ENCODE assay signal across 21 cellular contexts in genomic region chr2:98482362-98482761, GRCh38. TPM values are rescaled to one million over a fixed set of nuclear protein-coding genes. Genes with fewer than 3 reads are reported as not detected.
DNase-seq lines count a peak whose midpoint lies in the region; ATAC-seq and TF ChIP-seq lines count a peak whose summit lies in the region.
"Had no signal": no experiment of that assay in that cellular context is flagged by ENCODE, and none has a peak within 500 bp of the region (broad histone marks: within the 10 kb centered on the region; RNA-seq: fewer than 3 reads in every experiment).

No MANE protein-coding gene starts in this region.

- H3K27me3 ChIP-seq in CD8-positive, alpha-beta T cell (ENCODE audit: insufficient read depth, low read length), result no peaks in the 10 kb centered on the region
- H3K27me3 ChIP-seq in gastrocnemius medialis, result no peaks in the 10 kb centered on the region
- H3K27me3 ChIP-seq: adrenal gland, BLaER1, cardiac muscle cell, gastroesophageal sphincter, uterus had no signal

- peak overlapping the region; percentile 80 for H3K27ac Mint-ChIP-seq in T-helper 2 cell treated with Interferon-gamma antibody and Interleukin-4, amounts not matched to agents 5 μg/mL and 100 μg/mL, for 36 hours
- H3K27ac Mint-ChIP-seq in CD8-positive, alpha-beta T cell, result peak overlapping the region; percentile 77
- peak overlapping the region; percentile 21 for H3K27ac Mint-ChIP-seq in activated CD4-positive, alpha-beta memory T cell treated with anti-CD3 and anti-CD28 coated beads for 36 hours
- H3K27ac Mint-ChIP-seq: nephron progenitor cell had no signal

- no peak for TF ChIP-seq CTCF in CD8-positive, alpha-beta T cell (IDR thresholded peaks at IDR 0.05)
- TF ChIP-seq CTCF in gastrocnemius medialis (IDR thresholded peaks at IDR 0.05 in 4 of 5, conservative IDR thresholded peaks at IDR 0.05 in 1 of 5), result no peak

- H3K27me3 Mint-ChIP-seq in T-helper 2 cell treated with Interferon-gamma antibody and Interleukin-4, amounts not matched to agents 5 μg/mL and 100 μg/mL, for 36 hours (ENCODE audit: low read depth), result no peaks in the 10 kb centered on the region
- no peaks in the 10 kb centered on the region for H3K27me3 Mint-ChIP-seq in CD8-positive, alpha-beta T cell (ENCODE audit: low read depth)
- no peaks in the 10 kb centered on the region for H3K27me3 Mint-ChIP-seq in activated CD4-positive, alpha-beta memory T cell treated with anti-CD3 and anti-CD28 coated beads for 36 hours

- H3K4me3 Mint-ChIP-seq in T-helper 2 cell treated with Interferon-gamma antibody and Interleukin-4, amounts not matched to agents 5 μg/mL and 100 μg/mL, for 36 hours, result peak overlapping the region; percentile 43
- peak overlapping the region; percentile 22 for H3K4me3 Mint-ChIP-seq in CD8-positive, alpha-beta T cell
- H3K4me3 Mint-ChIP-seq in activated CD4-positive, alpha-beta memory T cell treated with anti-CD3 and anti-CD28 coated beads for 36 hours, result no peak overlapping the region
- H3K4me3 Mint-ChIP-seq: H9, nephron progenitor cell had no signal

- POLR2A ChIA-PET in CD8-positive, alpha-beta T cell (lab: Charles Lee), result interaction anchor here (0.9 to 3.0 kb wide), 4 partner anchors 11 to 18 kb away, joined by 3 to 15 read pairs (median 4); no protein-coding TSS in a partner anchor
- POLR2A ChIA-PET in activated CD4-positive, alpha-beta memory T cell treated with anti-CD3 and anti-CD28 coated beads for 36 hours (lab: Charles Lee), result interaction anchor here (0.6 to 1.1 kb wide), 2 partner anchors 17 to 25 kb away, joined by 3 read pairs; no protein-coding TSS in a partner anchor

- TF ChIP-seq POLR2A in gastrocnemius medialis (IDR thresholded peaks at IDR 0.05), result no peak

- intact Hi-C loops in CD8-positive, alpha-beta T cell (cut with DNase I, micrococcal nuclease), result loop anchor here in 1 of 2 experiments (5.0 kb wide), 1 partner anchor 35 kb away; no protein-coding TSS in a partner anchor
- intact Hi-C loops in activated CD4-positive, alpha-beta memory T cell treated with anti-CD3 and anti-CD28 coated beads for 36 hours (cut with micrococcal nuclease), result loop anchor here (2.0 kb wide), 1 partner anchor 44 kb away; no protein-coding TSS in a partner anchor
- intact Hi-C loops in gastrocnemius medialis (cut with DNase I; ENCODE audit: low total_unique reads), result no loop called here

- in situ Hi-C loops in gastrocnemius medialis (cut with MboI; ENCODE audit: low sequenced_read_pairs in 4 of 4), result no loop called here

- H3K36me3 Mint-ChIP-seq in T-helper 2 cell treated with Interferon-gamma antibody and Interleukin-4, amounts not matched to agents 5 μg/mL and 100 μg/mL, for 36 hours (ENCODE audit: low read depth), result peaks cover 35% of the 10 kb centered on the region
- peaks cover 2% of the 10 kb centered on the region for H3K36me3 Mint-ChIP-seq in CD8-positive, alpha-beta T cell
- H3K36me3 Mint-ChIP-seq in activated CD4-positive, alpha-beta memory T cell treated with anti-CD3 and anti-CD28 coated beads for 36 hours, result no peaks in the 10 kb centered on the region

- no peaks in the 10 kb centered on the region for H3K9me3 ChIP-seq in CD8-positive, alpha-beta T cell (ENCODE audit: low read length)
- no peaks in the 10 kb centered on the region for H3K9me3 ChIP-seq in gastrocnemius medialis
- H3K9me3 ChIP-seq: adrenal gland, BLaER1, gastroesophageal sphincter, uterus had no signal

- peaks cover 99% of the 10 kb centered on the region for H3K4me1 ChIP-seq in CD8-positive, alpha-beta T cell (ENCODE audit: insufficient read depth, low read length)
- H3K4me1 ChIP-seq in gastrocnemius medialis, result peaks cover 32 to 35% of the 10 kb centered on the region in 2 donors

- no peak overlapping the region for H3K27ac ChIP-seq in CD8-positive, alpha-beta T cell (ENCODE audit: low read depth, low read length)
- H3K27ac ChIP-seq in gastrocnemius medialis, result no peak overlapping the region
- H3K27ac ChIP-seq: BLaER1, cardiac muscle cell, gastroesophageal sphincter, skin epidermis, uterus had no signal

- H3K4me3 ChIP-seq in CD8-positive, alpha-beta T cell (ENCODE audit: low read depth, low read length), result no peak overlapping the region
- no peak overlapping the region for H3K4me3 ChIP-seq in gastrocnemius medialis
- H3K4me3 ChIP-seq: adrenal gland, BLaER1, cardiac muscle cell, gastroesophageal sphincter, skin epidermis, uterus had no signal

- H3K4me1 Mint-ChIP-seq in T-helper 2 cell treated with Interferon-gamma antibody and Interleukin-4, amounts not matched to agents 5 μg/mL and 100 μg/mL, for 36 hours (ENCODE audit: low read depth), result peaks cover 90% of the 10 kb centered on the region
- peaks cover 97% of the 10 kb centered on the region for H3K4me1 Mint-ChIP-seq in CD8-positive, alpha-beta T cell (ENCODE audit: low read depth)
- peaks cover 95% of the 10 kb centered on the region for H3K4me1 Mint-ChIP-seq in activated CD4-positive, alpha-beta memory T cell treated with anti-CD3 and anti-CD28 coated beads for 36 hours (ENCODE audit: low read depth)

- no peak for ATAC-seq in CD8-positive, alpha-beta T cell
- ATAC-seq in gastrocnemius medialis, result no peak
- no peak for ATAC-seq in HG02884 (IDR thresholded peaks at IDR 0.05; ENCODE audit: unreplicated experiment)
- ATAC-seq: gastroesophageal sphincter had no signal

- CTCF ChIA-PET in CD8-positive, alpha-beta T cell (lab: Charles Lee), result interaction anchor here (0.9 to 8.2 kb wide), 3 partner anchors 35 to 70 kb away, joined by 3 to 52 read pairs (median 3); no protein-coding TSS in a partner anchor
- CTCF ChIA-PET in activated CD4-positive, alpha-beta memory T cell treated with anti-CD3 and anti-CD28 coated beads for 36 hours (lab: Charles Lee), result interaction anchor here (0.8 to 2.8 kb wide), 4 partner anchors 13 to 70 kb away, joined by 3 to 9 read pairs (median 4); no protein-coding TSS in a partner anchor

- no peaks in the 10 kb centered on the region for H3K9me3 Mint-ChIP-seq in T-helper 2 cell treated with Interferon-gamma antibody and Interleukin-4, amounts not matched to agents 5 μg/mL and 100 μg/mL, for 36 hours
- H3K9me3 Mint-ChIP-seq in CD8-positive, alpha-beta T cell, result no peaks in the 10 kb centered on the region
- no peaks in the 10 kb centered on the region for H3K9me3 Mint-ChIP-seq in activated CD4-positive, alpha-beta memory T cell treated with anti-CD3 and anti-CD28 coated beads for 36 hours
- H3K9me3 Mint-ChIP-seq: H9, nephron progenitor cell had no signal

- H3K36me3 ChIP-seq in CD8-positive, alpha-beta T cell (ENCODE audit: insufficient read depth, low read length), result no peaks in the 10 kb centered on the region
- H3K36me3 ChIP-seq in gastrocnemius medialis, result no peaks in the 10 kb centered on the region
- H3K36me3 ChIP-seq: adrenal gland, BLaER1, cardiac muscle cell, gastroesophageal sphincter, uterus had no signal

- DNase-seq in T-helper 2 cell treated with Interferon-gamma antibody and Interleukin-4, amounts not matched to agents 5 μg/mL and 100 μg/mL, for 36 hours (ENCODE audit: low spot score), result no peak
- DNase-seq in T-helper 2 cell (no peak), mesenteric fat pad (ENCODE audit: low spot score) (peak; percentile 72), gastrocnemius medialis (no peak), NCI-H1417 treated with DMSO at 0.1 percent for 48 hours (lab: John Stamatoyannopoulos, UW) (no peak)
- no peak for DNase-seq in CD8-positive, alpha-beta T cell
- no peak for DNase-seq in activated CD4-positive, alpha-beta memory T cell treated with anti-CD3 and anti-CD28 coated beads for 36 hours
- DNase-seq: adrenal gland; DMS 273 treated with DMSO at 0.1 percent for 48 hours; H9; mesenchymal stem cell; nephron progenitor cell; stimulated activated CD4-positive, alpha-beta T cell treated with anti-CD3 and anti-CD28 coated beads, Interleukin-4, amount 100 ng/mL, for 1 hour; substantia nigra; T1000; uterus had no signal

RNA-seq across cellular contexts. Expression of gene INPP4A, which starts 37.7 kb away (rescaled TPM):
- total RNA-seq in CD8-positive, alpha-beta T cell, result 10 to 100 TPM; 60.3 to 67.5 TPM
- total RNA-seq in activated CD4-positive, alpha-beta memory T cell treated with anti-CD3 and anti-CD28 coated beads for 36 hours, result 10 to 100 TPM; 40.7 to 42.0 TPM
- total RNA-seq in mesenteric fat pad (30.3 TPM), gastrocnemius medialis (10 to 100 TPM in 3 of 4 donors, 1 to 10 TPM in 1; 9.8 to 19.6 (median 16.0) TPM)

Comparison
In these comparisons a context has a peak if more than half of its experiments do, and no peak if none do; other contexts are left out.
1. H3K27ac Mint-ChIP-seq: peak in every context shown above with its lines; median percentile 80 in T-helper 2 cell treated with Interferon-gamma antibody and Interleukin-4, amounts not matched to agents 5 μg/mL and 100 μg/mL, for 36 hours; 77 in CD8-positive, alpha-beta T cell; 21 in activated CD4-positive, alpha-beta memory T cell treated with anti-CD3 and anti-CD28 coated beads for 36 hours.